ENCODE assay signal across 10 cellular contexts in genomic region chr1:8497196-8497878, GRCh38.
DNase-seq lines count a peak whose midpoint lies in the region; ATAC-seq and TF ChIP-seq lines count a peak whose summit lies in the region.
"Had no signal": no experiment of that assay in that cellular context is flagged by ENCODE, and none has a peak within 500 bp of the region (broad histone marks: within the 10 kb centered on the region; RNA-seq: fewer than 3 reads in every experiment).

No MANE protein-coding gene starts in this region.

- intact Hi-C loops in mucosa of descending colon (cut with DNase I, micrococcal nuclease) = no loop called here

- no peaks in the 10 kb centered on the region for H3K36me3 ChIP-seq in Karpas-422 (ENCODE audit: insufficient read depth, low read length)
- no peaks in the 10 kb centered on the region for H3K36me3 ChIP-seq in mucosa of descending colon (ENCODE audit: low read depth)
- peaks cover 26% of the 10 kb centered on the region for H3K36me3 ChIP-seq in effector memory CD4-positive, alpha-beta T cell (ENCODE audit: control insufficient read depth, insufficient read depth, low read length)

- H3K27ac ChIP-seq in Karpas-422 (ENCODE audit: low read length) = peak overlapping the region; percentile 94
- no peak overlapping the region for H3K27ac ChIP-seq in effector memory CD4-positive, alpha-beta T cell (ENCODE audit: insufficient read depth, low read length, poor library complexity, severe bottlenecking)

- peaks cover 2% of the 10 kb centered on the region; the same call in 1 of the 2 replicates for H3K79me2 ChIP-seq in Karpas-422 (ENCODE audit: low read length)

- no peaks in the 10 kb centered on the region for H3K27me3 ChIP-seq in Karpas-422 (ENCODE audit: low read length)
- no peaks in the 10 kb centered on the region for H3K27me3 ChIP-seq in effector memory CD4-positive, alpha-beta T cell (replicated peaks; ENCODE audit: control insufficient read depth, insufficient read depth, low read length, poor library complexity, severe bottlenecking)

- H3K9me2 ChIP-seq in Karpas-422 (replicated peaks; ENCODE audit: insufficient read depth, low read length) = no peaks in the 10 kb centered on the region

- peak overlapping the region; percentile 54 for H3K9ac ChIP-seq in Karpas-422 (ENCODE audit: low read length)

- DNase-seq in AG20443 (ENCODE audit: low spot score) (peak; percentile 52), Karpas-422 (peak; percentile 92), choroid plexus epithelial cell (ENCODE audit: low read depth) (peak; percentile 85), mucosa of descending colon (no peak)
- no peak for DNase-seq in effector memory CD4-positive, alpha-beta T cell
- no peak for DNase-seq in activated CD4-positive, CD25-positive, alpha-beta regulatory T cell treated with anti-CD3 and anti-CD28 coated beads, Interleukin-2, amount 50 U/mL, for 72 hours
- DNase-seq: DMS 273 treated with DMSO at 0.1 percent for 48 hours, NCI-H446 treated with DMSO at 0.1 percent for 48 hours had no signal

- no peaks in the 10 kb centered on the region for H4K20me1 ChIP-seq in Karpas-422 (ENCODE audit: insufficient read depth, low read depth, low read length)

- no peak for TF ChIP-seq CTCF in choroid plexus epithelial cell (conservative IDR thresholded peaks at IDR 0.05; ENCODE audit: low read depth, low read length)
- no peak for TF ChIP-seq CTCF in mucosa of descending colon (IDR thresholded peaks at IDR 0.05)

- H3K4me1 ChIP-seq in Karpas-422 (ENCODE audit: low read length) (peaks cover 65% of the 10 kb centered on the region), mucosa of descending colon (ENCODE audit: low read depth) (peaks cover 13% of the 10 kb centered on the region)
- H3K4me1 ChIP-seq in effector memory CD4-positive, alpha-beta T cell (ENCODE audit: control insufficient read depth, insufficient read depth, low read length, poor library complexity, severe bottlenecking) = no peaks in the 10 kb centered on the region

- ATAC-seq in mucosa of descending colon (peak; percentile 50), HG02981 (IDR thresholded peaks at IDR 0.05; ENCODE audit: unreplicated experiment) (no peak), HG02870 (IDR thresholded peaks at IDR 0.05; ENCODE audit: unreplicated experiment) (no peak)

- H3K4me3 ChIP-seq in Karpas-422 (ENCODE audit: low read length) = peak overlapping the region; percentile 57
- H3K4me3 ChIP-seq in choroid plexus epithelial cell (ENCODE audit: low read depth, low read length) = no peak overlapping the region
- no peak overlapping the region for H3K4me3 ChIP-seq in mucosa of descending colon
- H3K4me3 ChIP-seq in effector memory CD4-positive, alpha-beta T cell (ENCODE audit: insufficient read depth, low read depth, low read length, poor library complexity, severe bottlenecking) = no peak overlapping the region

- peak overlapping the region; percentile 95 for H3K4me2 ChIP-seq in Karpas-422 (ENCODE audit: low read depth, low read length, poor library complexity, severe bottlenecking)

- H3K9me3 ChIP-seq in Karpas-422 (ENCODE audit: low read length) (no peaks in the 10 kb centered on the region), mucosa of descending colon (no peaks in the 10 kb centered on the region)
- no peaks in the 10 kb centered on the region for H3K9me3 ChIP-seq in effector memory CD4-positive, alpha-beta T cell (ENCODE audit: control insufficient read depth, low read length)

- no peak overlapping the region for H2AFZ ChIP-seq in Karpas-422 (ENCODE audit: low read length)

Comparison
In these comparisons a context has a peak if more than half of its experiments do, and no peak if none do; other contexts are left out.
1. DNase-seq: peak in AG20443 (single experiment), Karpas-422 (single experiment) and choroid plexus epithelial cell (single experiment); none in mucosa of descending colon (0 of 3), effector memory CD4-positive, alpha-beta T cell (0 of 3) and activated CD4-positive, CD25-positive, alpha-beta regulatory T cell treated with anti-CD3 and anti-CD28 coated beads, Interleukin-2, amount 50 U/mL, for 72 hours (single experiment).